In genomic region chr1:88079036-88079435, GRCh38 we compare ENCODE assay signal across 12 cellular contexts.
DNase-seq lines count a peak whose midpoint lies in the region; ATAC-seq and TF ChIP-seq lines count a peak whose summit lies in the region.
"Had no signal": no experiment of that assay in that cellular context is flagged by ENCODE, and none has a peak within 500 bp of the region (broad histone marks: within the 10 kb centered on the region; RNA-seq: fewer than 3 reads in every experiment).

No MANE protein-coding gene starts in this region.

- no peak overlapping the region for H3K27ac ChIP-seq in GM23248
- no peak overlapping the region for H3K27ac ChIP-seq in SU-DHL-6 (ENCODE audit: low read depth, low read length)
- H3K27ac ChIP-seq: epithelial cell of prostate had no signal

- H3K9ac ChIP-seq in GM23248 (no peak overlapping the region), SU-DHL-6 (ENCODE audit: low read length) (no peak overlapping the region)

- 50 to 53% methylated on average over 1 of the region's 1 CpG for WGBS in GM23248 (ENCODE audit: low coverage in 1 of 2, low lambda C conversion rate in 2 of 2, missing lambda C conversion rate in 2 of 2), 2 experiments
- 91 to 100% methylated on average over 1 of the region's 1 CpG for WGBS in lower leg skin, 2 donors

- H2AFZ ChIP-seq in GM23248 (no peak overlapping the region), SU-DHL-6 (ENCODE audit: low read depth, low read length, severe bottlenecking) (no peak overlapping the region)

- H3F3A ChIP-seq in GM23248 (ENCODE audit: insufficient read depth) (no peaks in the 10 kb centered on the region), SU-DHL-6 (ENCODE audit: insufficient read depth) (no peaks in the 10 kb centered on the region)

- in situ Hi-C loops in GM23248 (cut with MboI) = no loop called here

- peak; percentile 51 for TF ChIP-seq CTCF in AG10803 (conservative IDR thresholded peaks at IDR 0.05; ENCODE audit: low read length)
- peak; percentile 12 for TF ChIP-seq CTCF in SU-DHL-6 (IDR thresholded peaks at IDR 0.05; ENCODE audit: insufficient read depth, low read length, poor library complexity, severe bottlenecking)
- TF ChIP-seq CTCF in lower leg skin (IDR thresholded peaks at IDR 0.05) = no peak

- intact Hi-C loops in lower leg skin (cut with DNase I; ENCODE audit: low total_unique reads) (no loop called here), left ventricle myocardium superior (cut with micrococcal nuclease) (no loop called here)

- ATAC-seq in left ventricle myocardium superior = no peak
- ATAC-seq: K562 had no signal

- no peak for TF ChIP-seq POLR2A in lower leg skin (IDR thresholded peaks at IDR 0.05)

- no peaks in the 10 kb centered on the region for H3K79me2 ChIP-seq in GM23248 (ENCODE audit: insufficient read depth)
- no peaks in the 10 kb centered on the region for H3K79me2 ChIP-seq in SU-DHL-6 (ENCODE audit: insufficient read depth, low read length)

- H4K20me1 ChIP-seq in GM23248 (ENCODE audit: insufficient read depth) = no peaks in the 10 kb centered on the region
- no peaks in the 10 kb centered on the region for H4K20me1 ChIP-seq in SU-DHL-6 (ENCODE audit: low read depth, low read length)

- no peak overlapping the region for H3K4me3 ChIP-seq in AG10803 (ENCODE audit: low read length)
- no peak overlapping the region for H3K4me3 ChIP-seq in GM23248
- no peak overlapping the region for H3K4me3 ChIP-seq in SU-DHL-6 (ENCODE audit: insufficient read depth, low read length, poor library complexity, severe bottlenecking)
- H3K4me3 ChIP-seq in lower leg skin (ENCODE audit: low read depth, poor library complexity, severe bottlenecking) = no peak overlapping the region
- H3K4me3 ChIP-seq: K562 had no signal

- H3K4me2 ChIP-seq in GM23248 (ENCODE audit: unreplicated experiment) = no peak overlapping the region
- H3K4me2 ChIP-seq in SU-DHL-6 (ENCODE audit: low read depth, low read length, poor library complexity, severe bottlenecking) = no peak overlapping the region

- H3K9me2 ChIP-seq in GM23248 (ENCODE audit: insufficient read depth) (no peaks in the 10 kb centered on the region), SU-DHL-6 (replicated peaks; ENCODE audit: insufficient read depth, low read length) (no peaks in the 10 kb centered on the region)

- H3K27me3 ChIP-seq in GM23248 (replicated peaks; ENCODE audit: insufficient read depth) (no peaks in the 10 kb centered on the region), SU-DHL-6 (ENCODE audit: low read length) (no peaks in the 10 kb centered on the region)

- H3K9me3 ChIP-seq in GM23248 (ENCODE audit: low read depth) (no peaks in the 10 kb centered on the region), SU-DHL-6 (ENCODE audit: insufficient read depth, low read length) (no peaks in the 10 kb centered on the region)

- H3K36me3 ChIP-seq in GM23248 (ENCODE audit: low read depth) (no peaks in the 10 kb centered on the region), SU-DHL-6 (ENCODE audit: low read length) (no peaks in the 10 kb centered on the region)

- no peak for DNase-seq in AG10803 (ENCODE audit: low read depth)
- peak; percentile 8 for DNase-seq in GM23248
- DNase-seq in iPS-NIHi11 (ENCODE audit: low spot score) = peak; percentile 50
- DNase-seq in NAMALWA (ENCODE audit: low spot score) = no peak
- no peak for DNase-seq in lower leg skin (ENCODE audit: low spot score in 2 of 2)
- DNase-seq in stimulated activated CD4-positive, alpha-beta T cell treated with anti-CD3 and anti-CD28 coated beads, Interleukin-2, amount 100 ng/mL, for 24 hours = no peak
- no peak for DNase-seq in left ventricle myocardium superior
- DNase-seq: activated CD4-positive, CD25-positive, alpha-beta regulatory T cell treated with anti-CD3 and anti-CD28 coated beads, Interleukin-2, amount 50 U/mL, for 72 hours; DMS79 treated with DMSO at 0.1 percent for 48 hours had no signal

- no peaks in the 10 kb centered on the region for H3K4me1 ChIP-seq in GM23248 (ENCODE audit: insufficient read depth)

Comparison
In these comparisons a context has a peak if more than half of its experiments do, and no peak if none do; other contexts are left out.
1. DNase-seq: peak in GM23248 (single experiment) and iPS-NIHi11 (single experiment); none in AG10803 (single experiment), NAMALWA (single experiment), lower leg skin (0 of 2), stimulated activated CD4-positive, alpha-beta T cell treated with anti-CD3 and anti-CD28 coated beads, Interleukin-2, amount 100 ng/mL, for 24 hours (0 of 2) and left ventricle myocardium superior (single experiment).
2. CTCF ChIP-seq: peak in AG10803 (single experiment) and SU-DHL-6 (single experiment); none in lower leg skin (0 of 3).